Comparison of ENCODE assay signal across 1 cellular context in the genomic region with DNA sequence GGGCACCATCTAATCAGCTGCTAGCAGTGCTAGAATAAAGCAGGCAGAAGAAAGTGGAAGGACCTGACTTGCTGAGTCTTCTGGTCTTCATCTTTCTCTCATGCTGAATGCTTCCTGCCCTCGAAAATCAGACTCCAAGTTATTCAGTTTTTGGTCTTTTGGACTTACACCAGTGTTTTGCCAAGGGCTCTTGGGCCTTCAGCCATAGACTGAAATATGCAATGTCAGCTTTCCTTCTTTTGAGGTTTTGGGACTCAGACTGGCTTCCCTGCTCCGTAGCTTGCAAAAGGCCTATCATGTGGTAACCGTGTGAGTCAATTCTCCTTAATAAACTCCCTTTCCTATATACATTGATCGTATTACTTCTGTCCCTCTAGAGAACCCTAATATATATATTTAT.
TF ChIP-seq lines count a peak whose summit lies in the region.

No MANE protein-coding gene starts in this region.

TF ChIP-seq in K562, 482 proteins besides CTCF, POLR2A, EP300 and RAD21 (continued from another document):
- TF ChIP-seq, protein P1, sequence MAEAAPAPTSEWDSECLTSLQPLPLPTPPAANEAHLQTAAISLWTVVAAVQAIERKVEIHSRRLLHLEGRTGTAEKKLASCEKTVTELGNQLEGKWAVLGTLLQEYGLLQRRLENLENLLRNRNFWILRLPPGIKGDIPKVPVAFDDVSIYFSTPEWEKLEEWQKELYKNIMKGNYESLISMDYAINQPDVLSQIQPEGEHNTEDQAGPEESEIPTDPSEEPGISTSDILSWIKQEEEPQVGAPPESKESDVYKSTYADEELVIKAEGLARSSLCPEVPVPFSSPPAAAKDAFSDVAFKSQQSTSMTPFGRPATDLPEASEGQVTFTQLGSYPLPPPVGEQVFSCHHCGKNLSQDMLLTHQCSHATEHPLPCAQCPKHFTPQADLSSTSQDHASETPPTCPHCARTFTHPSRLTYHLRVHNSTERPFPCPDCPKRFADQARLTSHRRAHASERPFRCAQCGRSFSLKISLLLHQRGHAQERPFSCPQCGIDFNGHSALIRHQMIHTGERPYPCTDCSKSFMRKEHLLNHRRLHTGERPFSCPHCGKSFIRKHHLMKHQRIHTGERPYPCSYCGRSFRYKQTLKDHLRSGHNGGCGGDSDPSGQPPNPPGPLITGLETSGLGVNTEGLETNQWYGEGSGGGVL (CRISPR knock-in tag; IDR thresholded peaks at IDR 0.05): no peak
